ENCODE assay signal across 14 cellular contexts in genomic region chr22:26462971-26463661, GRCh38. TPM values are rescaled to one million over a fixed set of nuclear protein-coding genes. Genes with fewer than 3 reads are reported as not detected.
DNase-seq lines count a peak whose midpoint lies in the region; ATAC-seq, FAIRE-seq and TF ChIP-seq lines count a peak whose summit lies in the region.
"Had no signal": no experiment of that assay in that cellular context is flagged by ENCODE, and none has a peak within 500 bp of the region (broad histone marks: within the 10 kb centered on the region; RNA-seq: fewer than 3 reads in every experiment).

No MANE protein-coding gene starts in this region.

- no peak overlapping the region for H3K4me3 Mint-ChIP-seq in activated T-cell treated with anti-CD3 and anti-CD28 coated beads, Interleukin-2, amount 50 U/mL, for 24 hours
- H3K4me3 Mint-ChIP-seq in activated T-cell treated with anti-CD3 and anti-CD28 coated beads, Interleukin-2, amount 50 U/mL, for 72 hours: no peak overlapping the region
- H3K4me3 Mint-ChIP-seq: mesothelial cell of epicardium had no signal

- peaks cover 77% of the 10 kb centered on the region for H3K36me3 ChIP-seq in mesodermal cell (ENCODE audit: control insufficient read depth, insufficient read depth, low read length)
- no peaks in the 10 kb centered on the region for H3K36me3 ChIP-seq in testis (ENCODE audit: low read depth, missing control alignments)

- H3K9me3 ChIP-seq in mesodermal cell (ENCODE audit: control insufficient read depth, low read length): no peaks in the 10 kb centered on the region
- no peaks in the 10 kb centered on the region for H3K9me3 ChIP-seq in testis

- peaks cover 96% of the 10 kb centered on the region for H3K36me3 Mint-ChIP-seq in activated T-cell treated with anti-CD3 and anti-CD28 coated beads, Interleukin-2, amount 50 U/mL, for 24 hours (ENCODE audit: low read depth)
- peaks cover 0 to 17% of the 10 kb centered on the region in 2 donors for H3K36me3 Mint-ChIP-seq in activated T-cell treated with anti-CD3 and anti-CD28 coated beads, Interleukin-2, amount 50 U/mL, for 72 hours (ENCODE audit: insufficient read depth in 2 of 2)

- H3K4me3 ChIP-seq in choroid plexus epithelial cell (ENCODE audit: low read depth, low read length): no peak overlapping the region
- no peak overlapping the region for H3K4me3 ChIP-seq in mesodermal cell (ENCODE audit: extremely low read depth, insufficient read depth, low read length, poor library complexity, severe bottlenecking)
- H3K4me3 ChIP-seq in testis: no peak overlapping the region
- H3K4me3 ChIP-seq: SK-N-MC had no signal

- H3K4me1 Mint-ChIP-seq in activated T-cell treated with anti-CD3 and anti-CD28 coated beads, Interleukin-2, amount 50 U/mL, for 24 hours (ENCODE audit: low read depth): no peaks in the 10 kb centered on the region
- H3K4me1 Mint-ChIP-seq in activated T-cell treated with anti-CD3 and anti-CD28 coated beads, Interleukin-2, amount 50 U/mL, for 72 hours (ENCODE audit: low read depth): no peaks in the 10 kb centered on the region
- H3K4me1 Mint-ChIP-seq: mesothelial cell of epicardium had no signal

- DNase-seq in activated T-cell treated with anti-CD3 and anti-CD28 coated beads, Interleukin-2, amount 50 U/mL, for 24 hours: peak; percentile 25
- no peak for DNase-seq in activated T-cell treated with anti-CD3 and anti-CD28 coated beads, Interleukin-2, amount 50 U/mL, for 72 hours
- DNase-seq in choroid plexus epithelial cell (ENCODE audit: low read depth) (peak; percentile 23), testis (peak; percentile 76), NCI-H146 (lab: John Stamatoyannopoulos, UW) (no peak), GM12892 (ENCODE audit: insufficient read length) (no peak), Kasumi-1 (lab: John Stamatoyannopoulos, UW) (no peak)
- DNase-seq: ACHN, activated gamma-delta T cell had no signal

- 84 to 88% methylated on average over 9 to 10 of the region's 10 CpGs for WGBS in mesodermal cell (ENCODE audit: insufficient coverage in 2 of 2), 2 experiments
- WGBS in testis, 2 donors: 44 to 73% methylated on average over 7 to 10 of the region's 10 CpGs

- no peaks in the 10 kb centered on the region for H3K27me3 Mint-ChIP-seq in activated T-cell treated with anti-CD3 and anti-CD28 coated beads, Interleukin-2, amount 50 U/mL, for 24 hours
- no peaks in the 10 kb centered on the region for H3K27me3 Mint-ChIP-seq in activated T-cell treated with anti-CD3 and anti-CD28 coated beads, Interleukin-2, amount 50 U/mL, for 72 hours (ENCODE audit: low read depth)

- peak overlapping the region; percentile 45 for H3K27ac ChIP-seq in mesodermal cell (ENCODE audit: low read depth, low read length, severe bottlenecking)
- peak overlapping the region in 1 of 2 donors; percentile 5 for H3K27ac ChIP-seq in testis
- H3K27ac ChIP-seq: KMS-11, SK-N-MC had no signal

- FAIRE-seq in GM12892 (lab: Jason Lieb, UNC): no peak
- FAIRE-seq: frontal cortex had no signal

- H3K9me3 Mint-ChIP-seq in activated T-cell treated with anti-CD3 and anti-CD28 coated beads, Interleukin-2, amount 50 U/mL, for 24 hours: no peaks in the 10 kb centered on the region
- H3K9me3 Mint-ChIP-seq in activated T-cell treated with anti-CD3 and anti-CD28 coated beads, Interleukin-2, amount 50 U/mL, for 72 hours: no peaks in the 10 kb centered on the region
- H3K9me3 Mint-ChIP-seq: mesothelial cell of epicardium had no signal

- H3K27ac Mint-ChIP-seq in activated T-cell treated with anti-CD3 and anti-CD28 coated beads, Interleukin-2, amount 50 U/mL, for 24 hours: peak overlapping the region; percentile 32
- H3K27ac Mint-ChIP-seq in activated T-cell treated with anti-CD3 and anti-CD28 coated beads, Interleukin-2, amount 50 U/mL, for 72 hours: no peak overlapping the region

- H3K4me1 ChIP-seq in mesodermal cell (ENCODE audit: control insufficient read depth, insufficient read depth, low read length, poor library complexity, severe bottlenecking) (peaks cover 7% of the 10 kb centered on the region), testis (peaks cover 23% of the 10 kb centered on the region)

- no peak for TF ChIP-seq POLR2A in testis (IDR thresholded peaks at IDR 0.05)
- TF ChIP-seq POLR2A in GM12892 (IDR thresholded peaks at IDR 0.05; ENCODE audit: low read depth, low read length): no peak

- ATAC-seq in activated T-cell treated with anti-CD3 and anti-CD28 coated beads, Interleukin-2, amount 50 U/mL, for 72 hours (replicated peaks in 1 of 2): no peak

- H3K27me3 ChIP-seq in testis: no peaks in the 10 kb centered on the region

- TF ChIP-seq CTCF in choroid plexus epithelial cell (conservative IDR thresholded peaks at IDR 0.05; ENCODE audit: low read depth, low read length) (no peak), testis (IDR thresholded peaks at IDR 0.05) (no peak)

- intact Hi-C loops in testis (cut with DNase I; ENCODE audit: low total_unique reads): no loop called here

RNA-seq across cellular contexts. Expression of gene HPS4, which starts 20.5 kb away (rescaled TPM):
- total RNA-seq in activated T-cell treated with anti-CD3 and anti-CD28 coated beads, Interleukin-2, amount 50 U/mL, for 72 hours: 10 to 100 TPM; 50.5 to 62.2 TPM
- polyA plus RNA-seq in mesodermal cell (2013, experiment 1 of 2): 27.0 TPM
- 23.4 TPM for polyA plus RNA-seq in mesodermal cell (2013, experiment 2 of 2)
- 100 to 1,000 TPM; 103 to 110 TPM for total RNA-seq in testis
- polyA plus RNA-seq in testis (ENCODE audit: insufficient read depth, low read depth, low replicate concordance): 68.8 TPM
- 25.8 TPM for polyA plus RNA-seq in GM12892 (2012; ENCODE audit: missing spikeins)

RNA-seq across cellular contexts. Expression of gene SRRD, which starts 20.6 kb away (rescaled TPM):
- total RNA-seq in activated T-cell treated with anti-CD3 and anti-CD28 coated beads, Interleukin-2, amount 50 U/mL, for 72 hours: 10 to 100 TPM; 13.5 to 20.0 TPM
- 18.7 TPM for polyA plus RNA-seq in mesodermal cell (2013, experiment 1 of 2)
- 16.4 TPM for polyA plus RNA-seq in mesodermal cell (2013, experiment 2 of 2)
- 10 to 100 TPM; 22.7 to 27.2 TPM for total RNA-seq in testis
- 37.9 TPM for polyA plus RNA-seq in testis (ENCODE audit: insufficient read depth, low read depth, low replicate concordance)
- 23.0 TPM for polyA plus RNA-seq in GM12892 (2012; ENCODE audit: missing spikeins)

RNA-seq across cellular contexts. Expression of gene ASPHD2, which starts 34.1 kb away (rescaled TPM):
- 10 to 100 TPM; 14.6 to 18.1 TPM for total RNA-seq in activated T-cell treated with anti-CD3 and anti-CD28 coated beads, Interleukin-2, amount 50 U/mL, for 72 hours
- polyA plus RNA-seq in mesodermal cell (2013, experiment 1 of 2): 7.3 TPM
- polyA plus RNA-seq in mesodermal cell (2013, experiment 2 of 2): 4.8 TPM
- total RNA-seq in testis: 1 to 10 TPM; 4.8 to 5.0 TPM
- 4.2 TPM for polyA plus RNA-seq in testis (ENCODE audit: insufficient read depth, low read depth, low replicate concordance)
- 2.7 TPM for polyA plus RNA-seq in GM12892 (2012; ENCODE audit: missing spikeins)

RNA-seq across cellular contexts. Expression of gene TFIP11, which starts 49.2 kb away (rescaled TPM):
- total RNA-seq in activated T-cell treated with anti-CD3 and anti-CD28 coated beads, Interleukin-2, amount 50 U/mL, for 72 hours: 10 to 100 TPM; 47.0 to 62.5 TPM
- 22.9 TPM for polyA plus RNA-seq in mesodermal cell (2013, experiment 1 of 2)
- 24.9 TPM for polyA plus RNA-seq in mesodermal cell (2013, experiment 2 of 2)
- total RNA-seq in testis: 10 to 100 TPM; 44.3 to 51.3 TPM
- 100 TPM for polyA plus RNA-seq in testis (ENCODE audit: insufficient read depth, low read depth, low replicate concordance)
- polyA plus RNA-seq in GM12892 (2012; ENCODE audit: missing spikeins): 17.2 TPM

Comparison
In these comparisons a context has a peak if more than half of its experiments do, and no peak if none do; other contexts are left out.
1. DNase-seq: peak in activated T-cell treated with anti-CD3 and anti-CD28 coated beads, Interleukin-2, amount 50 U/mL, for 24 hours (single experiment), choroid plexus epithelial cell (single experiment) and testis (single experiment); none in activated T-cell treated with anti-CD3 and anti-CD28 coated beads, Interleukin-2, amount 50 U/mL, for 72 hours (0 of 2), NCI-H146 (single experiment), GM12892 (single experiment) and Kasumi-1 (0 of 2).